ENCODE assay signal across 15 cellular contexts in genomic region chr12:132186857-132187620, GRCh38. TPM values are rescaled to one million over a fixed set of nuclear protein-coding genes. Genes with fewer than 3 reads are reported as not detected.
A peak's percentile ranks its signal among the peaks of the same experiment; 100 is the strongest.
DNase-seq lines count a peak whose midpoint lies in the region; ATAC-seq and TF ChIP-seq lines count a peak whose summit lies in the region.
"Had no signal": no experiment of that assay in that cellular context is flagged by ENCODE, and none has a peak within 500 bp of the region (broad histone marks: within the 10 kb centered on the region; RNA-seq: fewer than 3 reads in every experiment).

No MANE protein-coding gene starts in this region.

- TF ChIP-seq EP300 in gastroesophageal sphincter (IDR thresholded peaks at IDR 0.05), result no peak

- no peak for DNase-seq in stimulated activated naive CD8-positive, alpha-beta T cell treated with anti-CD3 and anti-CD28 coated beads, Interleukin-15, Interleukin-2, amounts not matched to agents 100 U/mL and 50 U/mL, for 24 hours
- no peak for DNase-seq in T-helper 2 cell treated with Interferon-gamma antibody and Interleukin-4, amounts not matched to agents 5 μg/mL and 100 μg/mL, for 36 hours (ENCODE audit: low spot score)
- DNase-seq in coronary artery (ENCODE audit: low spot score) (no peak), uterus (no peak), NCI-H1436 treated with DMSO at 0.1 percent for 48 hours (lab: John Stamatoyannopoulos, UW) (no peak)
- DNase-seq: activated B cell treated with CpG ODN at 0.5 μM for 24 hours; central memory CD4-positive, alpha-beta T cell; IMR-90; NCI-H510A; ovary; SW 1271 had no signal

- intact Hi-C loops in uterus (cut with DNase I; ENCODE audit: low total_unique reads), result no loop called here

- H3K4me3 ChIP-seq in coronary artery (peak overlapping the region; percentile 40), uterus (no peak overlapping the region), gastroesophageal sphincter (peak overlapping the region in 1 of 2 donors; percentile 25)
- H3K4me3 ChIP-seq: HAP-1, ovary had no signal

- H3K27ac ChIP-seq in coronary artery (no peak overlapping the region), uterus (no peak overlapping the region), gastroesophageal sphincter (no peak overlapping the region)
- H3K27ac ChIP-seq: ovary had no signal

- no peaks in the 10 kb centered on the region for H3K9me3 ChIP-seq in uterus
- peaks cover 0 to 44% (median 0%) of the 10 kb centered on the region in 3 donors for H3K9me3 ChIP-seq in gastroesophageal sphincter
- H3K9me3 ChIP-seq: HAP-1, ovary had no signal

- no peaks in the 10 kb centered on the region for H3K9me3 Mint-ChIP-seq in stimulated activated naive CD8-positive, alpha-beta T cell treated with anti-CD3 and anti-CD28 coated beads, Interleukin-15, Interleukin-2, amounts not matched to agents 100 ng/mL and 50 ng/mL, for 24 hours
- no peaks in the 10 kb centered on the region for H3K9me3 Mint-ChIP-seq in T-helper 2 cell treated with Interferon-gamma antibody and Interleukin-4, amounts not matched to agents 5 μg/mL and 100 μg/mL, for 36 hours

- TF ChIP-seq POLR2A in uterus (IDR thresholded peaks at IDR 0.05), result no peak
- no peak for TF ChIP-seq POLR2A in gastroesophageal sphincter (IDR thresholded peaks at IDR 0.05)

- no peaks in the 10 kb centered on the region for H3K36me3 Mint-ChIP-seq in stimulated activated naive CD8-positive, alpha-beta T cell treated with anti-CD3 and anti-CD28 coated beads, Interleukin-15, Interleukin-2, amounts not matched to agents 100 ng/mL and 50 ng/mL, for 24 hours (ENCODE audit: low read depth)
- peaks cover 6% of the 10 kb centered on the region for H3K36me3 Mint-ChIP-seq in T-helper 2 cell treated with Interferon-gamma antibody and Interleukin-4, amounts not matched to agents 5 μg/mL and 100 μg/mL, for 36 hours (ENCODE audit: low read depth)

- 67 to 73% methylated on average over 1 to 15 of the region's 39 CpGs for WGBS in gastroesophageal sphincter (ENCODE audit: low coverage in 1 of 2), 2 donors

- H3K27me3 ChIP-seq in uterus (no peaks in the 10 kb centered on the region), gastroesophageal sphincter (no peaks in the 10 kb centered on the region)
- H3K27me3 ChIP-seq: ovary had no signal

- H3K4me1 Mint-ChIP-seq in stimulated activated naive CD8-positive, alpha-beta T cell treated with anti-CD3 and anti-CD28 coated beads, Interleukin-15, Interleukin-2, amounts not matched to agents 100 ng/mL and 50 ng/mL, for 24 hours (ENCODE audit: low read depth), result peaks cover 38% of the 10 kb centered on the region
- H3K4me1 Mint-ChIP-seq in T-helper 2 cell treated with Interferon-gamma antibody and Interleukin-4, amounts not matched to agents 5 μg/mL and 100 μg/mL, for 36 hours (ENCODE audit: low read depth), result peaks cover 22% of the 10 kb centered on the region

- no peak for TF ChIP-seq CTCF in coronary artery (IDR thresholded peaks at IDR 0.05)
- no peak for TF ChIP-seq CTCF in uterus (IDR thresholded peaks at IDR 0.05)
- no peak for TF ChIP-seq CTCF in gastroesophageal sphincter (IDR thresholded peaks at IDR 0.05)

- H3K4me1 ChIP-seq in uterus (peaks cover 0 to 15% of the 10 kb centered on the region in 2 donors), gastroesophageal sphincter (peaks cover 0 to 24% (median 9%) of the 10 kb centered on the region in 3 donors)

- peak overlapping the region; percentile 75 for H3K4me3 Mint-ChIP-seq in stimulated activated naive CD8-positive, alpha-beta T cell treated with anti-CD3 and anti-CD28 coated beads, Interleukin-15, Interleukin-2, amounts not matched to agents 100 ng/mL and 50 ng/mL, for 24 hours
- peak overlapping the region; percentile 84 for H3K4me3 Mint-ChIP-seq in T-helper 2 cell treated with Interferon-gamma antibody and Interleukin-4, amounts not matched to agents 5 μg/mL and 100 μg/mL, for 36 hours
- H3K4me3 Mint-ChIP-seq: activated B cell treated with CpG ODN at 0.5 μM for 24 hours had no signal

- H3K36me3 ChIP-seq in uterus (no peaks in the 10 kb centered on the region), gastroesophageal sphincter (no peaks in the 10 kb centered on the region)
- H3K36me3 ChIP-seq: HAP-1, ovary had no signal

- no peak for ATAC-seq in stimulated activated naive CD8-positive, alpha-beta T cell treated with anti-CD3 and anti-CD28 coated beads, Interleukin-15, Interleukin-2, amounts not matched to agents 100 U/mL and 50 U/mL, for 24 hours
- ATAC-seq in gastroesophageal sphincter, result no peak
- ATAC-seq: Panc1 had no signal

- peaks cover 4% of the 10 kb centered on the region for H3K27me3 Mint-ChIP-seq in stimulated activated naive CD8-positive, alpha-beta T cell treated with anti-CD3 and anti-CD28 coated beads, Interleukin-15, Interleukin-2, amounts not matched to agents 100 ng/mL and 50 ng/mL, for 24 hours
- peaks cover 25% of the 10 kb centered on the region for H3K27me3 Mint-ChIP-seq in T-helper 2 cell treated with Interferon-gamma antibody and Interleukin-4, amounts not matched to agents 5 μg/mL and 100 μg/mL, for 36 hours (ENCODE audit: low read depth)
- H3K27me3 Mint-ChIP-seq: activated B cell treated with CpG ODN at 0.5 μM for 24 hours had no signal

- H3K27ac Mint-ChIP-seq in stimulated activated naive CD8-positive, alpha-beta T cell treated with anti-CD3 and anti-CD28 coated beads, Interleukin-15, Interleukin-2, amounts not matched to agents 100 ng/mL and 50 ng/mL, for 24 hours, result peak overlapping the region; percentile 85
- peak overlapping the region; percentile 91 for H3K27ac Mint-ChIP-seq in T-helper 2 cell treated with Interferon-gamma antibody and Interleukin-4, amounts not matched to agents 5 μg/mL and 100 μg/mL, for 36 hours
- H3K27ac Mint-ChIP-seq: activated B cell treated with CpG ODN at 0.5 μM for 24 hours had no signal

RNA-seq across cellular contexts. Expression of gene NOC4L, which starts 42.8 kb away (rescaled TPM):
- 10 to 100 TPM in 1 of 4 donors, 1 to 10 TPM in 1, not detected in 2; 9.4 to 15.4 TPM for total RNA-seq in uterus
- 10 to 100 TPM in 2 of 4 donors, 1 to 10 TPM in 2; 7.5 to 13.4 (median 9.5) TPM for total RNA-seq in gastroesophageal sphincter

RNA-seq across cellular contexts. Expression of gene DDX51, which starts 42.9 kb away (rescaled TPM):
- total RNA-seq in uterus, result 10 to 100 TPM in 3 of 4 donors, 1 to 10 TPM in 1; 7.9 to 53.3 (median 16.6) TPM
- 10 to 100 TPM in 3 of 4 donors, 1 to 10 TPM in 1; 4.8 to 14.7 (median 11.7) TPM for total RNA-seq in gastroesophageal sphincter
